In genomic region chr12:92432724-92433281, GRCh38 we compare ENCODE assay signal across 11 cellular contexts.
DNase-seq lines count a peak whose midpoint lies in the region; ATAC-seq lines count a peak whose summit lies in the region.
"Had no signal": no experiment of that assay in that cellular context is flagged by ENCODE, and none has a peak within 500 bp of the region (broad histone marks: within the 10 kb centered on the region; RNA-seq: fewer than 3 reads in every experiment).

No MANE protein-coding gene starts in this region.

- intact Hi-C loops in activated CD4-positive, alpha-beta memory T cell treated with anti-CD3 and anti-CD28 coated beads for 36 hours (cut with micrococcal nuclease) = no loop called here

- H3K27me3 Mint-ChIP-seq in activated CD4-positive, alpha-beta memory T cell treated with anti-CD3 and anti-CD28 coated beads for 36 hours = no peaks in the 10 kb centered on the region
- H3K27me3 Mint-ChIP-seq in activated CD4-positive, alpha-beta memory T cell treated with anti-CD3 and anti-CD28 coated beads, Interleukin-2, amount 10 ng/mL, durations not matched to agents 7 days and 5 days = no peaks in the 10 kb centered on the region
- H3K27me3 Mint-ChIP-seq in naive B cell = no peaks in the 10 kb centered on the region

- H3K9me3 Mint-ChIP-seq in activated CD4-positive, alpha-beta memory T cell treated with anti-CD3 and anti-CD28 coated beads for 36 hours = no peaks in the 10 kb centered on the region
- peaks cover 27% of the 10 kb centered on the region for H3K9me3 Mint-ChIP-seq in activated CD4-positive, alpha-beta memory T cell treated with anti-CD3 and anti-CD28 coated beads, Interleukin-2, amount 10 ng/mL, durations not matched to agents 7 days and 5 days
- peaks cover 4 to 37% (median 16%) of the 10 kb centered on the region in 7 donors for H3K9me3 Mint-ChIP-seq in naive B cell

- peak; percentile 18 for DNase-seq in activated CD4-positive, alpha-beta memory T cell treated with anti-CD3 and anti-CD28 coated beads for 36 hours
- no peak for DNase-seq in activated CD4-positive, alpha-beta memory T cell treated with anti-CD3 and anti-CD28 coated beads, Interleukin-2, amount 10 ng/mL, durations not matched to agents 7 days and 5 days
- peak; percentile 14 for DNase-seq in naive B cell
- DNase-seq in stimulated activated CD4-positive, alpha-beta T cell treated with anti-CD3 and anti-CD28 coated beads, Interleukin-2, amount 100 ng/mL, for 24 hours = no peak
- no peak for DNase-seq in KG1 (lab: John Stamatoyannopoulos, UW)
- DNase-seq in NCI-H748 (lab: John Stamatoyannopoulos, UW; ENCODE audit: unreplicated experiment) = no peak
- DNase-seq: ACHN, heart left ventricle, NCI-H226 had no signal

- peaks cover 25% of the 10 kb centered on the region for H3K4me1 Mint-ChIP-seq in activated CD4-positive, alpha-beta memory T cell treated with anti-CD3 and anti-CD28 coated beads for 36 hours (ENCODE audit: low read depth)
- peaks cover 13% of the 10 kb centered on the region for H3K4me1 Mint-ChIP-seq in activated CD4-positive, alpha-beta memory T cell treated with anti-CD3 and anti-CD28 coated beads, Interleukin-2, amount 10 ng/mL, durations not matched to agents 7 days and 5 days
- peaks cover 62 to 86% (median 83%) of the 10 kb centered on the region in 3 donors for H3K4me1 Mint-ChIP-seq in naive B cell

- no peaks in the 10 kb centered on the region for H3K36me3 Mint-ChIP-seq in activated CD4-positive, alpha-beta memory T cell treated with anti-CD3 and anti-CD28 coated beads for 36 hours
- H3K36me3 Mint-ChIP-seq in activated CD4-positive, alpha-beta memory T cell treated with anti-CD3 and anti-CD28 coated beads, Interleukin-2, amount 10 ng/mL, durations not matched to agents 7 days and 5 days (ENCODE audit: low read depth) = peaks cover 7% of the 10 kb centered on the region
- peaks cover 0 to 13% of the 10 kb centered on the region in 2 donors for H3K36me3 Mint-ChIP-seq in naive B cell

- ATAC-seq in GM21576 (IDR thresholded peaks at IDR 0.05; ENCODE audit: unreplicated experiment) = peak; percentile 82
- peak; percentile 72 for ATAC-seq in HG03342 (IDR thresholded peaks at IDR 0.05; ENCODE audit: unreplicated experiment)
- peak in 1 of 2 donors; percentile 8 for ATAC-seq in naive B cell (ENCODE audit: low read depth in 2 of 2)

- no peak overlapping the region for H3K4me3 Mint-ChIP-seq in activated CD4-positive, alpha-beta memory T cell treated with anti-CD3 and anti-CD28 coated beads for 36 hours
- H3K4me3 Mint-ChIP-seq in activated CD4-positive, alpha-beta memory T cell treated with anti-CD3 and anti-CD28 coated beads, Interleukin-2, amount 10 ng/mL, durations not matched to agents 7 days and 5 days = no peak overlapping the region
- H3K4me3 Mint-ChIP-seq in naive B cell = peak overlapping the region in 6 of 8 donors; percentile 12 to 62 (median 26)

- POLR2A ChIA-PET in activated CD4-positive, alpha-beta memory T cell treated with anti-CD3 and anti-CD28 coated beads for 36 hours (lab: Charles Lee) = interaction anchor here (1.0 kb wide), 1 partner anchor 287 kb away, joined by 3 read pairs; the partner anchor contains the start of gene BTG1
- POLR2A ChIA-PET in activated CD4-positive, alpha-beta memory T cell treated with anti-CD3 and anti-CD28 coated beads, Interleukin-2, amount 10 ng/mL, durations not matched to agents 7 days and 5 days (lab: Charles Lee) = no interaction called here

- H3K27ac Mint-ChIP-seq in activated CD4-positive, alpha-beta memory T cell treated with anti-CD3 and anti-CD28 coated beads for 36 hours = peak overlapping the region; percentile 55
- no peak overlapping the region for H3K27ac Mint-ChIP-seq in activated CD4-positive, alpha-beta memory T cell treated with anti-CD3 and anti-CD28 coated beads, Interleukin-2, amount 10 ng/mL, durations not matched to agents 7 days and 5 days
- H3K27ac Mint-ChIP-seq in naive B cell = peak overlapping the region; percentile 95 to 100 (median 96)

- CTCF ChIA-PET in activated CD4-positive, alpha-beta memory T cell treated with anti-CD3 and anti-CD28 coated beads for 36 hours (lab: Charles Lee) = interaction anchor here (0.8 kb wide), 1 partner anchor 70 kb away, joined by 3 read pairs; no protein-coding TSS in a partner anchor
- CTCF ChIA-PET in activated CD4-positive, alpha-beta memory T cell treated with anti-CD3 and anti-CD28 coated beads, Interleukin-2, amount 10 ng/mL, durations not matched to agents 7 days and 5 days (lab: Charles Lee) = no interaction called here

Comparison
In these comparisons a context has a peak if more than half of its experiments do, and no peak if none do; other contexts are left out.
1. DNase-seq: peak in activated CD4-positive, alpha-beta memory T cell treated with anti-CD3 and anti-CD28 coated beads for 36 hours (single experiment) and naive B cell (single experiment); none in activated CD4-positive, alpha-beta memory T cell treated with anti-CD3 and anti-CD28 coated beads, Interleukin-2, amount 10 ng/mL, durations not matched to agents 7 days and 5 days (single experiment), stimulated activated CD4-positive, alpha-beta T cell treated with anti-CD3 and anti-CD28 coated beads, Interleukin-2, amount 100 ng/mL, for 24 hours (0 of 2), KG1 (single experiment) and NCI-H748 (single experiment).
2. H3K4me3 Mint-ChIP-seq: peak in naive B cell (6 of 8); none in activated CD4-positive, alpha-beta memory T cell treated with anti-CD3 and anti-CD28 coated beads for 36 hours (single experiment) and activated CD4-positive, alpha-beta memory T cell treated with anti-CD3 and anti-CD28 coated beads, Interleukin-2, amount 10 ng/mL, durations not matched to agents 7 days and 5 days (single experiment).